14 cellular contexts compared by ENCODE assay signal in genomic region chr19:45117666-45118065, GRCh38. TPM values are rescaled to one million over a fixed set of nuclear protein-coding genes. Genes with fewer than 3 reads are reported as not detected.
DNase-seq lines count a peak whose midpoint lies in the region; ATAC-seq and TF ChIP-seq lines count a peak whose summit lies in the region.
"Had no signal": no experiment of that assay in that cellular context is flagged by ENCODE, and none has a peak within 500 bp of the region (broad histone marks: within the 10 kb centered on the region; RNA-seq: fewer than 3 reads in every experiment).

No MANE protein-coding gene starts in this region.

- intact Hi-C loops in mucosa of descending colon (cut with DNase I, micrococcal nuclease), result no loop called here

- ATAC-seq in mucosa of descending colon, result peak; percentile 35
- ATAC-seq in HG03565 (IDR thresholded peaks at IDR 0.05; ENCODE audit: unreplicated experiment), result no peak
- no peak for ATAC-seq in HG02885 (IDR thresholded peaks at IDR 0.05; ENCODE audit: poor library complexity, unreplicated experiment)

- TF ChIP-seq CTCF in mucosa of descending colon (IDR thresholded peaks at IDR 0.05), result no peak

- H3K27me3 ChIP-seq in SJCRH30 (no peaks in the 10 kb centered on the region), H7 (ENCODE audit: control insufficient read depth, insufficient read depth, low read length) (no peaks in the 10 kb centered on the region)
- H3K27me3 ChIP-seq: tibial artery had no signal

- H3K4me1 ChIP-seq in SJCRH30 (peaks cover 45% of the 10 kb centered on the region), mucosa of descending colon (ENCODE audit: low read depth) (peaks cover 52% of the 10 kb centered on the region)

- peak overlapping the region; percentile 40 for H3K27ac ChIP-seq in SJCRH30
- H3K27ac ChIP-seq: A549, tibial artery had no signal

- no peaks in the 10 kb centered on the region for H3K36me3 ChIP-seq in SJCRH30
- no peaks in the 10 kb centered on the region for H3K36me3 ChIP-seq in mucosa of descending colon (ENCODE audit: low read depth)
- no peaks in the 10 kb centered on the region for H3K36me3 ChIP-seq in H7 (replicated peaks; ENCODE audit: control insufficient read depth, insufficient read depth, low read length)
- H3K36me3 ChIP-seq: tibial artery had no signal

- H3K4me3 ChIP-seq in SJCRH30 (no peak overlapping the region), mucosa of descending colon (no peak overlapping the region), H7 (ENCODE audit: insufficient read depth, low read depth, low read length) (no peak overlapping the region)
- H3K4me3 ChIP-seq: A549, K562, tibial artery had no signal

- H3K9me3 ChIP-seq in SJCRH30 (replicated peaks) (no peaks in the 10 kb centered on the region), mucosa of descending colon (no peaks in the 10 kb centered on the region)
- H3K9me3 ChIP-seq: A549, tibial artery had no signal

- peak; percentile 55 to 66 (median 57) for DNase-seq in NCI-H1417 (lab: John Stamatoyannopoulos, UW)
- DNase-seq in NCI-H1417 treated with DMSO at 0.1 percent for 48 hours (lab: John Stamatoyannopoulos, UW), result no peak
- peak; percentile 65 for DNase-seq in COLO668 (lab: John Stamatoyannopoulos, UW; ENCODE audit: unreplicated experiment)
- peak; percentile 20 to 45 for DNase-seq in SJCRH30
- DNase-seq in mucosa of descending colon, result peak in 1 of 3 donors; percentile 48
- DNase-seq in H7, result no peak
- DNase-seq: EL, foreskin fibroblast, tibial artery had no signal

RNA-seq across cellular contexts. Expression of gene PPP1R37, which starts 24.7 kb away (rescaled TPM):
- 19.4 and 20.0 TPM in 2 replicates for total RNA-seq in SJCRH30 (2014; rRNA removed; shearing (Covaris generic))
- 10 to 100 TPM; 27.2 to 33.6 (median 31.7) TPM for total RNA-seq in mucosa of descending colon
- total RNA-seq in H7 (2014; rRNA removed; shearing (Covaris generic)), result 30.0 and 32.9 TPM in 2 replicates

RNA-seq across cellular contexts. Expression of gene GEMIN7, which starts 38.6 kb away (rescaled TPM):
- total RNA-seq in SJCRH30 (2014; rRNA removed; shearing (Covaris generic)), result 37.3 and 37.9 TPM in 2 replicates
- total RNA-seq in mucosa of descending colon, result 10 to 100 TPM; 14.4 to 22.6 (median 21.8) TPM
- 72.2 and 77.0 TPM in 2 replicates for total RNA-seq in H7 (2014; rRNA removed; shearing (Covaris generic))

RNA-seq across cellular contexts. Expression of gene ZNF296, which starts 41.4 kb away (rescaled TPM):
- not detected in 2 replicates for total RNA-seq in SJCRH30 (2014; rRNA removed; shearing (Covaris generic))
- total RNA-seq in mucosa of descending colon, result 1 to 10 TPM; 2.8 to 5.0 (median 4.9) TPM
- 2.6 and 4.2 TPM in 2 replicates for total RNA-seq in H7 (2014; rRNA removed; shearing (Covaris generic))

RNA-seq across cellular contexts. Expression of gene NKPD1, which starts 43.1 kb away (rescaled TPM):
- total RNA-seq in SJCRH30 (2014; rRNA removed; shearing (Covaris generic)), result not detected in 2 replicates
- total RNA-seq in mucosa of descending colon, result not detected
- total RNA-seq in H7 (2014; rRNA removed; shearing (Covaris generic)), result 0.24 and 0.70 TPM in 2 replicates
- total RNA-seq: posterior vena cava had no signal

Comparison
In these comparisons a context has a peak if more than half of its experiments do, and no peak if none do; other contexts are left out.
1. DNase-seq: peak in NCI-H1417 (3 of 3), COLO668 (single experiment) and SJCRH30 (2 of 2); none in NCI-H1417 treated with DMSO at 0.1 percent for 48 hours (single experiment) and H7 (single experiment).